Comparison of ENCODE assay signal across 6 cellular contexts in the genomic region with DNA sequence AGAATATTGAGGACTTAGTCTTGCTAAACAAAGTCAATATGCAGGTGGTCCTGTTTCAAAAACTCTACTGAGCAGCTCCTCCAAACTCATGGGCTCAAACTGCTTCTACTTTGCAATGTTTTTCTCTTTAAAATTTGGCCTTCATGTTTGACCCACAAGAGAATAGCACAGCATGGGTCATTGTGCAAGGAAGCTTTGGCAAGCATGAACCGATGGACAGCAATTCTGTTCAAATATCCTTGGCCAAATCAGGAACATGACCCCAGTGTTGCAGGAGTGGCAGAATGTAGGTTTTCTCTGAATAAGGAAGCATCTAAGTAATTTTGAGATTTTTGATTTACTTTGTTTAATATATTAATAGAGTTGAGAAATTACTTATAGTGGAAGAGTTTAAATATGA.
"Had no signal": no experiment of that assay in that cellular context is flagged by ENCODE, and none has a peak within 500 bp of the region (broad histone marks: within the 10 kb centered on the region; RNA-seq: fewer than 3 reads in every experiment).

No MANE protein-coding gene starts in this region.

- H2AFZ ChIP-seq: GM23338 had no signal

- H3K4me1 Mint-ChIP-seq: GM23338, H9, IgD-negative memory B cell had no signal

- H3K36me3 Mint-ChIP-seq: IgD-negative memory B cell had no signal

- DNase-seq: H9, HCEC 1CT, HFFc6 had no signal

- H3K9me3 Mint-ChIP-seq: GM23338, IgD-negative memory B cell had no signal

- H3K27ac ChIP-seq: HL-60 had no signal

- H3K4me3 ChIP-seq: GM23338 had no signal

- ATAC-seq: GM23338 had no signal

- H3K4me3 Mint-ChIP-seq: GM23338, H9, HFFc6, IgD-negative memory B cell had no signal

- H3K4me2 ChIP-seq: GM23338 had no signal

- H3K27ac Mint-ChIP-seq: GM23338, H9, HFFc6, IgD-negative memory B cell had no signal
